14 cellular contexts compared by ENCODE assay signal in the genomic region with DNA sequence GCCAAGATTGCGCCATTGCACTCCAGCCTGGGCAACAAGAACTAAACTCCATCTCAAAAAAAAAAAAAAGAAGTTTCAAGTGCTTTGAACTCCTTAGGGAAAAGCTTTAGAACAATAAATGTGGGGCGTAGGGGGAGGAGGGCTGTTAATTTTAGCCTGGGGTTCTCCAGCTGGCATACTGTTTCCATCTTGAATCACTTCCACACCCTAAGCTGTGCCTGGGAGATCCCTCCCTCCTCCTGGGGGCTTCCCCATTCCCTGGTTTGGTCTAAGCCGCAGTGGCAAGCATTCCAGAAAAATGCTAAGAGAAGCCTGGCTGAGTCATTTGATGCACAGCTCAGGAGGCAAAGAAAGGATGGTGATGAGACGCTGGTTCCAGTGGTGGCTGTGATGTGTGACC. TPM values are rescaled to one million over a fixed set of nuclear protein-coding genes. Genes with fewer than 3 reads are reported as not detected.
DNase-seq lines count a peak whose midpoint lies in the region; ATAC-seq and TF ChIP-seq lines count a peak whose summit lies in the region.
"Had no signal": no experiment of that assay in that cellular context is flagged by ENCODE, and none has a peak within 500 bp of the region (broad histone marks: within the 10 kb centered on the region; RNA-seq: fewer than 3 reads in every experiment).

No MANE protein-coding gene starts in this region.

- intact Hi-C loops in left ventricle myocardium superior (cut with micrococcal nuclease), result no loop called here

- H3K4me3 ChIP-seq in NB4 (ENCODE audit: low read depth, low read length) (no peak overlapping the region), epithelial cell of esophagus (ENCODE audit: low read length) (no peak overlapping the region)
- H3K4me3 ChIP-seq: right lobe of liver, suprapubic skin had no signal

- TF ChIP-seq CTCF in NB4 (IDR thresholded peaks at IDR 0.05; ENCODE audit: low read depth, low read length), result no peak
- TF ChIP-seq CTCF in epithelial cell of esophagus (IDR thresholded peaks at IDR 0.05; ENCODE audit: insufficient read depth, low read depth, low read length, missing control alignments), result no peak

- DNase-seq in Daoy (ENCODE audit: low read depth), result peak; percentile 87
- DNase-seq in NB4 (ENCODE audit: low read depth), result peak; percentile 69
- peak; percentile 12 for DNase-seq in epithelial cell of esophagus (ENCODE audit: low read depth)
- DNase-seq in non-pigmented ciliary epithelial cell (ENCODE audit: low read depth), result peak; percentile 3
- DNase-seq in epidermal melanocyte (ENCODE audit: insufficient read length, low spot score), result no peak
- no peak for DNase-seq in left ventricle myocardium superior
- DNase-seq in cortex of kidney (lab: John Stamatoyannopoulos, UW), result no peak
- DNase-seq: activated CD4-positive, alpha-beta T cell treated with anti-CD3 and anti-CD28 coated beads for 1 hour; central memory CD4-positive, alpha-beta T cell; immature natural killer cell; NCI-H187; right lobe of liver had no signal

- TF ChIP-seq POLR2A in NB4 (IDR thresholded peaks at IDR 0.05; ENCODE audit: extremely low read depth, insufficient read length), result no peak

- ATAC-seq in left ventricle myocardium superior, result no peak
- ATAC-seq: esophagus mucosa, right lobe of liver had no signal

RNA-seq across cellular contexts. Expression of gene ZNF384, which starts 2.3 kb away (rescaled TPM):
- total RNA-seq in Daoy (2014; rRNA removed; shearing (Covaris generic)), result 15.9 and 21.8 TPM in 2 replicates
- total RNA-seq in left ventricle myocardium superior, result 31.8 TPM

RNA-seq across cellular contexts. Expression of gene PIANP, which starts 9.1 kb away (rescaled TPM):
- 0.06 TPM in 1 of 2 replicates, not detected in the other for total RNA-seq in Daoy (2014; rRNA removed; shearing (Covaris generic))
- 0.25 TPM for total RNA-seq in left ventricle myocardium superior
- total RNA-seq: esophagus mucosa, right lobe of liver, suprapubic skin had no signal

RNA-seq across cellular contexts. Expression of gene ING4, which starts 28.6 kb away (rescaled TPM):
- 23.4 and 28.0 TPM in 2 replicates for total RNA-seq in Daoy (2014; rRNA removed; shearing (Covaris generic))
- total RNA-seq in left ventricle myocardium superior, result 30.1 TPM

RNA-seq across cellular contexts. Expression of gene COPS7A, which starts 32.4 kb away (rescaled TPM):
- 88.4 and 96.6 TPM in 2 replicates for total RNA-seq in Daoy (2014; rRNA removed; shearing (Covaris generic))
- 81.9 TPM for total RNA-seq in left ventricle myocardium superior

RNA-seq across cellular contexts. Expression of gene ACRBP, which starts 44.2 kb away (rescaled TPM):
- total RNA-seq in Daoy (2014; rRNA removed; shearing (Covaris generic)), result not detected in 2 replicates
- total RNA-seq in left ventricle myocardium superior, result 2.2 TPM

Comparison
In these comparisons a context has a peak if more than half of its experiments do, and no peak if none do; other contexts are left out.
1. DNase-seq: peak in Daoy (single experiment), NB4 (single experiment), epithelial cell of esophagus (single experiment) and non-pigmented ciliary epithelial cell (single experiment); none in epidermal melanocyte (single experiment), left ventricle myocardium superior (single experiment) and cortex of kidney (single experiment).